Comparison of ENCODE assay signal across 19 cellular contexts in the genomic region with DNA sequence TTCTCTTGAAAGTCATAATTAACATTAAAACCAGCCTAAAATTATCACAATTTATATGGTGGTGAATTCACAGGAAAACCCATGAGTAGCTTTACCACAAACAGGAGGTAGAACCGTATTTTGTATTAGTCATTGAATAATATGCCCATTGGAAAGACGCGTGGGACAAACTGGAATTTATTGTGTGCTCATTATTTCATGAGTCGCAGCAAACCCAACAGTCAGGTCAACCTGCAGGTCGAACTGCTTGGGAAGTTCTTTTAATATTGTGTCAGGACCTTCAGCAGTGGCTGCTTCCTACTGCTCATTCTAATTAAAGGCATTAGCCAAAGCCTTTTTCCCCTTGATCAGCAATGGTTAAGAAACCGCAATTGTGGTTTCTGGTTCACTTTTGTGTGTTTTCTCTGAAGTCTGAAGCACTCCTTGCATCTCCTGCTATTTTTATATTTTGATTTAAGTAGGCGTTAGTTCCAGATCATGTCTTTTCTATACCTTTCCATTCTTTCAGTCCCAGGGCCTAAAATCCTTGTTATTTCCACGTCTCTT.
DNase-seq lines count a peak whose midpoint lies in the region; ATAC-seq, FAIRE-seq and TF ChIP-seq lines count a peak whose summit lies in the region.
"Had no signal": no experiment of that assay in that cellular context is flagged by ENCODE, and none has a peak within 500 bp of the region (broad histone marks: within the 10 kb centered on the region; RNA-seq: fewer than 3 reads in every experiment).

No MANE protein-coding gene starts in this region.

- H3K4me1 Mint-ChIP-seq in activated T-helper 17 cell treated with anti-CD3 and anti-CD28 coated beads, Interleukin-2, amount 50 U/mL, for 72 hours: no peaks in the 10 kb centered on the region
- H3K4me1 Mint-ChIP-seq: activated naive CD8-positive, alpha-beta T cell treated with anti-CD3 and anti-CD28 coated beads for 36 hours had no signal

- no peaks in the 10 kb centered on the region for H3K36me3 Mint-ChIP-seq in activated T-helper 17 cell treated with anti-CD3 and anti-CD28 coated beads, Interleukin-2, amount 50 U/mL, for 72 hours (ENCODE audit: low read depth)
- H3K36me3 Mint-ChIP-seq: activated naive CD8-positive, alpha-beta T cell treated with anti-CD3 and anti-CD28 coated beads for 36 hours had no signal

- no peaks in the 10 kb centered on the region for H3K9me3 Mint-ChIP-seq in activated T-helper 17 cell treated with anti-CD3 and anti-CD28 coated beads, Interleukin-2, amount 50 U/mL, for 72 hours
- H3K9me3 Mint-ChIP-seq: activated naive CD8-positive, alpha-beta T cell treated with anti-CD3 and anti-CD28 coated beads for 36 hours had no signal

- no peaks in the 10 kb centered on the region for H3K36me3 ChIP-seq in BJ (ENCODE audit: control insufficient read depth, insufficient read depth, low read length)
- H3K36me3 ChIP-seq: cardiac muscle cell, esophagus squamous epithelium, lower lobe of right lung, uterus had no signal

- peak; percentile 23 for DNase-seq in BJ (ENCODE audit: low read depth)
- DNase-seq in HCEC 1CT: peak; percentile 25
- peak; percentile 23 for DNase-seq in OCI-M1 (lab: John Stamatoyannopoulos, UW)
- peak; percentile 36 to 55 for DNase-seq in foreskin keratinocyte
- no peak for DNase-seq in NCI-H748 (lab: John Stamatoyannopoulos, UW; ENCODE audit: unreplicated experiment)
- DNase-seq in GM19239 (ENCODE audit: insufficient read length, low spot score): no peak
- DNase-seq: activated CD8-positive, alpha-beta memory T cell treated with anti-CD3 and anti-CD28 coated beads for 24 hours; activated naive CD8-positive, alpha-beta T cell treated with anti-CD3 and anti-CD28 coated beads for 36 hours; dorsolateral prefrontal cortex; esophagus squamous epithelium; lower lobe of right lung; NCI-H69; stimulated activated CD4-positive, alpha-beta T cell treated with anti-CD3 and anti-CD28 coated beads, Interleukin-2, amount 100 ng/mL, for 48 hours; uterus had no signal

- H3K27ac ChIP-seq in foreskin keratinocyte: no peak overlapping the region
- H3K27ac ChIP-seq: cardiac muscle cell, dorsolateral prefrontal cortex, esophagus squamous epithelium, lower lobe of right lung, uterus had no signal

- CTCF ChIA-PET in BJ (lab: Yijun Ruan, JAX): no interaction called here

- H3K27me3 Mint-ChIP-seq in activated T-helper 17 cell treated with anti-CD3 and anti-CD28 coated beads, Interleukin-2, amount 50 U/mL, for 72 hours: peaks cover 12% of the 10 kb centered on the region

- H3K4me3 Mint-ChIP-seq in activated T-helper 17 cell treated with anti-CD3 and anti-CD28 coated beads, Interleukin-2, amount 50 U/mL, for 72 hours: no peak overlapping the region
- H3K4me3 Mint-ChIP-seq: activated naive CD8-positive, alpha-beta T cell treated with anti-CD3 and anti-CD28 coated beads for 36 hours had no signal

- H3K27me3 ChIP-seq in BJ (ENCODE audit: control insufficient read depth, insufficient read depth, low read length) (no peaks in the 10 kb centered on the region), foreskin keratinocyte (no peaks in the 10 kb centered on the region)
- H3K27me3 ChIP-seq: uterus had no signal

- no peak for FAIRE-seq in GM19239 (lab: Jason Lieb, UNC)
- FAIRE-seq: G401.6, GM12892 had no signal

- ATAC-seq in foreskin keratinocyte: peak; percentile 73
- ATAC-seq in activated T-helper 17 cell treated with anti-CD3 and anti-CD28 coated beads, Interleukin-2, amount 50 U/mL, for 72 hours (replicated peaks): no peak
- no peak for ATAC-seq in HG03565 (IDR thresholded peaks at IDR 0.05; ENCODE audit: unreplicated experiment)
- ATAC-seq: lower lobe of right lung had no signal

- no peaks in the 10 kb centered on the region for H3K4me1 ChIP-seq in foreskin keratinocyte
- H3K4me1 ChIP-seq: esophagus squamous epithelium, lower lobe of right lung, uterus had no signal

- no peak for TF ChIP-seq CTCF in BJ (IDR thresholded peaks at IDR 0.05; ENCODE audit: insufficient read depth, low read depth, low read length)
- no peak for TF ChIP-seq CTCF in foreskin keratinocyte (conservative IDR thresholded peaks at IDR 0.05)

- POLR2A ChIA-PET in BJ (lab: Charles Lee): interaction anchor here (0.7 kb wide), 1 partner anchor 8 kb away, joined by 3 read pairs; no protein-coding TSS in a partner anchor

- H3K4me3 ChIP-seq in BJ (ENCODE audit: low read depth, low read length): no peak overlapping the region
- H3K4me3 ChIP-seq: cardiac muscle cell, dorsolateral prefrontal cortex, esophagus squamous epithelium, lower lobe of right lung, uterus had no signal

- no peak overlapping the region for H3K27ac Mint-ChIP-seq in activated T-helper 17 cell treated with anti-CD3 and anti-CD28 coated beads, Interleukin-2, amount 50 U/mL, for 72 hours
- H3K27ac Mint-ChIP-seq: activated naive CD8-positive, alpha-beta T cell treated with anti-CD3 and anti-CD28 coated beads for 36 hours had no signal

Comparison
In these comparisons a context has a peak if more than half of its experiments do, and no peak if none do; other contexts are left out.
1. DNase-seq: peak in BJ (single experiment), HCEC 1CT (single experiment), OCI-M1 (single experiment) and foreskin keratinocyte (2 of 2); none in NCI-H748 (single experiment) and GM19239 (single experiment).